Comparison of ENCODE assay signal across 14 cellular contexts in the genomic region with DNA sequence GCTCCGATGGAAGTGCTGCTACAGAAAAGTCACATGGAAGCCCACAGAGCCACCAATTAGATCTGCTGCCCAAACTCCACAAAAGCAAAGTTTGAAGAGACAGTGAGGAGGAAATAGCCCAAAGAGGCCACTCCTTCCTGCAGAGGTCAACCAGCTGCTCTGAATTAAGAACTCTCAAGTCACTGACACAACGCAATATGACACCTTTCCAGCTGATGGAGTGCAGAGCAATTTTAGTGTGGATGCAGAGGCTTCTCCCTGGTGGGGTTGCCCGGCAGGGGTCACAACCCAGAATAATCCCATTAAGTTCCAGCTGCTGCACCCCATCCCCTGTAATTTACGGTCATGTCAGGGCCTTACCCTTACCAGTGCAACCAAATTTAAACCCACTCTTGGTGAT.
DNase-seq lines count a peak whose midpoint lies in the region; ATAC-seq and TF ChIP-seq lines count a peak whose summit lies in the region.
"Had no signal": no experiment of that assay in that cellular context is flagged by ENCODE, and none has a peak within 500 bp of the region (broad histone marks: within the 10 kb centered on the region; RNA-seq: fewer than 3 reads in every experiment).

No MANE protein-coding gene starts in this region.

- H3K27ac Mint-ChIP-seq in endothelial cell (ENCODE audit: unreplicated experiment), result peak overlapping the region; percentile 15
- no peak overlapping the region for H3K27ac Mint-ChIP-seq in activated naive CD4-positive, alpha-beta T cell treated with anti-CD3 and anti-CD28 coated beads, Interleukin-2, amount 10 ng/mL, durations not matched to agents 7 days and 5 days
- H3K27ac Mint-ChIP-seq: activated B cell treated with CpG ODN at 0.5 μM for 24 hours, IgD-negative memory B cell had no signal

- H3K4me3 Mint-ChIP-seq in endothelial cell (ENCODE audit: unreplicated experiment), result no peak overlapping the region
- H3K4me3 Mint-ChIP-seq in activated naive CD4-positive, alpha-beta T cell treated with anti-CD3 and anti-CD28 coated beads, Interleukin-2, amount 10 ng/mL, durations not matched to agents 7 days and 5 days, result no peak overlapping the region
- H3K4me3 Mint-ChIP-seq: activated B cell treated with CpG ODN at 0.5 μM for 24 hours, IgD-negative memory B cell had no signal

- no peak for TF ChIP-seq CTCF in endothelial cell (IDR thresholded peaks at IDR 0.05; ENCODE audit: unreplicated experiment)

- H3K27me3 Mint-ChIP-seq in endothelial cell (ENCODE audit: unreplicated experiment), result peaks cover 3% of the 10 kb centered on the region
- no peaks in the 10 kb centered on the region for H3K27me3 Mint-ChIP-seq in activated naive CD4-positive, alpha-beta T cell treated with anti-CD3 and anti-CD28 coated beads, Interleukin-2, amount 10 ng/mL, durations not matched to agents 7 days and 5 days
- H3K27me3 Mint-ChIP-seq: activated B cell treated with CpG ODN at 0.5 μM for 24 hours had no signal

- intact Hi-C loops in sciatic nerve (cut with DNase I), result no loop called here

- no peaks in the 10 kb centered on the region for H3K9me3 Mint-ChIP-seq in endothelial cell (ENCODE audit: unreplicated experiment)
- no peaks in the 10 kb centered on the region for H3K9me3 Mint-ChIP-seq in activated naive CD4-positive, alpha-beta T cell treated with anti-CD3 and anti-CD28 coated beads, Interleukin-2, amount 10 ng/mL, durations not matched to agents 7 days and 5 days
- H3K9me3 Mint-ChIP-seq: activated B cell treated with CpG ODN at 0.5 μM for 24 hours, IgD-negative memory B cell had no signal

- DNase-seq in NCI-H2171 treated with DMSO at 0.1 percent for 48 hours (lab: John Stamatoyannopoulos, UW) (peak; percentile 52), NCI-H2171 (lab: John Stamatoyannopoulos, UW) (no peak), MV-4-11 (lab: John Stamatoyannopoulos, UW) (peak; percentile 80), endothelial cell (ENCODE audit: low spot score) (no peak), sciatic nerve (ENCODE audit: low spot score) (no peak), kidney glomerular epithelial cell (lab: John Stamatoyannopoulos, UW) (no peak)
- no peak for DNase-seq in activated naive CD4-positive, alpha-beta T cell treated with anti-CD3 and anti-CD28 coated beads, Interleukin-2, amount 10 ng/mL, durations not matched to agents 7 days and 5 days
- DNase-seq: activated B cell treated with CpG ODN at 0.5 μM for 24 hours; activated T-cell treated with anti-CD3 and anti-CD28 coated beads, Interleukin-2, amount 50 U/mL, for 1 hour; mucosa of descending colon; SHP77 treated with DMSO at 0.1 percent for 48 hours; upper lobe of right lung had no signal

- peak; percentile 76 for ATAC-seq in sciatic nerve
- ATAC-seq in GM21576 (IDR thresholded peaks at IDR 0.05; ENCODE audit: unreplicated experiment), result no peak
- ATAC-seq: mucosa of descending colon, upper lobe of right lung had no signal

- H3K36me3 Mint-ChIP-seq in endothelial cell (ENCODE audit: low read depth, unreplicated experiment), result no peaks in the 10 kb centered on the region
- no peaks in the 10 kb centered on the region for H3K36me3 Mint-ChIP-seq in activated naive CD4-positive, alpha-beta T cell treated with anti-CD3 and anti-CD28 coated beads, Interleukin-2, amount 10 ng/mL, durations not matched to agents 7 days and 5 days
- H3K36me3 Mint-ChIP-seq: IgD-negative memory B cell had no signal

- CTCF ChIA-PET in activated naive CD4-positive, alpha-beta T cell treated with anti-CD3 and anti-CD28 coated beads, Interleukin-2, amount 10 ng/mL, durations not matched to agents 7 days and 5 days (lab: Charles Lee), result interaction anchor here (1.5 kb wide), 1 partner anchor 9 kb away, joined by 3 read pairs; no protein-coding TSS in a partner anchor

- H3K4me1 Mint-ChIP-seq in endothelial cell (ENCODE audit: unreplicated experiment), result peaks cover 43% of the 10 kb centered on the region
- no peaks in the 10 kb centered on the region for H3K4me1 Mint-ChIP-seq in activated naive CD4-positive, alpha-beta T cell treated with anti-CD3 and anti-CD28 coated beads, Interleukin-2, amount 10 ng/mL, durations not matched to agents 7 days and 5 days

Comparison
In these comparisons a context has a peak if more than half of its experiments do, and no peak if none do; other contexts are left out.
1. DNase-seq: peak in NCI-H2171 treated with DMSO at 0.1 percent for 48 hours (single experiment) and MV-4-11 (single experiment); none in NCI-H2171 (single experiment), endothelial cell (single experiment), sciatic nerve (single experiment), activated naive CD4-positive, alpha-beta T cell treated with anti-CD3 and anti-CD28 coated beads, Interleukin-2, amount 10 ng/mL, durations not matched to agents 7 days and 5 days (single experiment) and kidney glomerular epithelial cell (single experiment).